Comparison of ENCODE assay signal across 8 cellular contexts in genomic region chr9:127734747-127735529, GRCh38. TPM values are rescaled to one million over a fixed set of nuclear protein-coding genes. Genes with fewer than 3 reads are reported as not detected.
DNase-seq lines count a peak whose midpoint lies in the region; ATAC-seq and TF ChIP-seq lines count a peak whose summit lies in the region.

Gene TOR2A, minus strand, starts transcription at chr9:127735294. Its CDS starts 24 bp downstream, at chr9:127735270.

- no peaks in the 10 kb centered on the region for H3K27me3 ChIP-seq in HUES48 (ENCODE audit: control insufficient read depth, insufficient read depth, low read length)
- H3K27me3 ChIP-seq in NT2/D1 (ENCODE audit: insufficient read depth, insufficient read length) = no peaks in the 10 kb centered on the region
- H3K27me3 ChIP-seq in endodermal cell (ENCODE audit: control insufficient read depth, insufficient read depth, low read length, poor library complexity, severe bottlenecking) = no peaks in the 10 kb centered on the region

- DNase-seq in D341Med (ENCODE audit: low spot score) (peak; percentile 97), NT2/D1 (ENCODE audit: low read depth, low spot score) (peak; percentile 97), endodermal cell (peak; percentile 99)
- peak; percentile 98 for DNase-seq in activated CD8-positive, alpha-beta memory T cell treated with anti-CD3 and anti-CD28 coated beads, Interleukin-2, amount 10 ng/mL, durations not matched to agents 7 days and 5 days
- DNase-seq in stimulated activated CD8-positive, alpha-beta memory T cell treated with anti-CD3 and anti-CD28 coated beads, Interleukin-15, amount 100 ng/mL, for 4 hours (ENCODE audit: low read depth in 2 of 2) = peak; percentile 92 to 94

- CTCF ChIA-PET in activated CD8-positive, alpha-beta memory T cell treated with anti-CD3 and anti-CD28 coated beads, Interleukin-2, amount 10 ng/mL, durations not matched to agents 7 days and 5 days (lab: Charles Lee) = interaction anchor here (0.6 to 5.3 kb wide), 85 partner anchors 10 to 794 kb away, joined by 3 to 86 read pairs (median 5); partner anchors contain the start of genes CDK9, CFAP157, ENG and FPGS

- H3K9me3 ChIP-seq in HUES48 (ENCODE audit: control insufficient read depth, insufficient read depth, low read length) (no peaks in the 10 kb centered on the region), NT2/D1 (ENCODE audit: insufficient read depth, low read length) (no peaks in the 10 kb centered on the region), endodermal cell (ENCODE audit: control insufficient read depth, low read length) (no peaks in the 10 kb centered on the region), mesodermal cell (ENCODE audit: control insufficient read depth, low read length) (no peaks in the 10 kb centered on the region)

- H3K36me3 Mint-ChIP-seq in activated CD8-positive, alpha-beta memory T cell treated with anti-CD3 and anti-CD28 coated beads, Interleukin-2, amount 10 ng/mL, durations not matched to agents 7 days and 5 days = peaks cover 9% of the 10 kb centered on the region
- no peaks in the 10 kb centered on the region for H3K36me3 Mint-ChIP-seq in endodermal cell (ENCODE audit: low read depth)

- H3K27ac ChIP-seq in HUES48 (ENCODE audit: low read depth, low read length) = peak within 1 kb of the TSS; percentile 59
- H3K27ac ChIP-seq in endodermal cell (ENCODE audit: low read depth, low read length) = peak within 1 kb of the TSS; percentile 76
- H3K27ac ChIP-seq in mesodermal cell (ENCODE audit: low read depth, low read length, severe bottlenecking) = peak within 1 kb of the TSS; percentile 84

- H3K4me3 ChIP-seq in HUES48 (ENCODE audit: low read depth, low read length) (peak within 1 kb of the TSS; percentile 74), NT2/D1 (ENCODE audit: insufficient read length, low read depth) (peak within 1 kb of the TSS; percentile 75), endodermal cell (ENCODE audit: low read length) (peak within 1 kb of the TSS; percentile 84), mesodermal cell (ENCODE audit: extremely low read depth, insufficient read depth, low read length, poor library complexity, severe bottlenecking) (peak within 1 kb of the TSS; percentile 58)

- H3K27ac Mint-ChIP-seq in activated CD8-positive, alpha-beta memory T cell treated with anti-CD3 and anti-CD28 coated beads, Interleukin-2, amount 10 ng/mL, durations not matched to agents 7 days and 5 days = peak within 1 kb of the TSS; percentile 83
- no peak within 1 kb of the TSS for H3K27ac Mint-ChIP-seq in endodermal cell

- 0 to 1% methylated on average over 41 to 76 of the region's 76 CpGs for WGBS in endodermal cell (ENCODE audit: insufficient coverage in 1 of 2, insufficient read length in 1 of 2), 2 experiments
- WGBS in mesodermal cell (ENCODE audit: insufficient coverage in 2 of 2), 2 experiments = 0% methylated on average over 64 to 70 of the region's 76 CpGs

- TF ChIP-seq CTCF in endodermal cell (conservative IDR thresholded peaks at IDR 0.05) = peak; percentile 93

- H3K27me3 Mint-ChIP-seq in activated CD8-positive, alpha-beta memory T cell treated with anti-CD3 and anti-CD28 coated beads, Interleukin-2, amount 10 ng/mL, durations not matched to agents 7 days and 5 days = no peaks in the 10 kb centered on the region
- peaks cover 3% of the 10 kb centered on the region for H3K27me3 Mint-ChIP-seq in endodermal cell (ENCODE audit: insufficient read depth)

- peak within 1 kb of the TSS; percentile 76 for H3K4me3 Mint-ChIP-seq in activated CD8-positive, alpha-beta memory T cell treated with anti-CD3 and anti-CD28 coated beads, Interleukin-2, amount 10 ng/mL, durations not matched to agents 7 days and 5 days
- peak within 1 kb of the TSS; percentile 64 for H3K4me3 Mint-ChIP-seq in endodermal cell

- peaks cover 20% of the 10 kb centered on the region for H3K4me1 Mint-ChIP-seq in activated CD8-positive, alpha-beta memory T cell treated with anti-CD3 and anti-CD28 coated beads, Interleukin-2, amount 10 ng/mL, durations not matched to agents 7 days and 5 days
- no peaks in the 10 kb centered on the region for H3K4me1 Mint-ChIP-seq in endodermal cell

- no peaks in the 10 kb centered on the region; the same call in 1 of the 2 replicates for H3K36me3 ChIP-seq in HUES48 (ENCODE audit: control insufficient read depth, insufficient read depth, low read length)
- H3K36me3 ChIP-seq in NT2/D1 (ENCODE audit: insufficient read depth, insufficient read length, low read length) = peaks cover 37% of the 10 kb centered on the region
- no peaks in the 10 kb centered on the region for H3K36me3 ChIP-seq in endodermal cell (ENCODE audit: control insufficient read depth, insufficient read depth, low read length)
- peaks cover 9% of the 10 kb centered on the region for H3K36me3 ChIP-seq in mesodermal cell (ENCODE audit: control insufficient read depth, insufficient read depth, low read length)

- H3K9me3 Mint-ChIP-seq in activated CD8-positive, alpha-beta memory T cell treated with anti-CD3 and anti-CD28 coated beads, Interleukin-2, amount 10 ng/mL, durations not matched to agents 7 days and 5 days (ENCODE audit: low read depth) = no peaks in the 10 kb centered on the region
- no peaks in the 10 kb centered on the region for H3K9me3 Mint-ChIP-seq in endodermal cell

- ATAC-seq in GM21390 (IDR thresholded peaks at IDR 0.05; ENCODE audit: unreplicated experiment) = peak; percentile 79
- ATAC-seq in activated CD8-positive, alpha-beta memory T cell treated with anti-CD3 and anti-CD28 coated beads, Interleukin-2, amount 10 ng/mL, durations not matched to agents 7 days and 5 days = peak; percentile 93

- H3K4me1 ChIP-seq in HUES48 (ENCODE audit: control insufficient read depth, insufficient read depth, low read length) (peaks cover 9% of the 10 kb centered on the region; the same call in 1 of the 2 replicates), NT2/D1 (ENCODE audit: insufficient read depth, insufficient read length) (peaks cover 12% of the 10 kb centered on the region), endodermal cell (ENCODE audit: control insufficient read depth, insufficient read depth, low read length) (no peaks in the 10 kb centered on the region), mesodermal cell (ENCODE audit: control insufficient read depth, insufficient read depth, low read length, poor library complexity, severe bottlenecking) (peaks cover 4% of the 10 kb centered on the region)

- H3K9ac ChIP-seq in HUES48 (ENCODE audit: low read depth, low read length) (peak within 1 kb of the TSS; percentile 33; the same call in 1 of the 2 replicates), NT2/D1 (ENCODE audit: insufficient read length, low read depth) (peak within 1 kb of the TSS; percentile 95), endodermal cell (ENCODE audit: extremely low read depth, low read length, poor library complexity, severe bottlenecking) (peak within 1 kb of the TSS; percentile 43)

RNA-seq across cellular contexts. Expression of gene TOR2A, which starts in this region (rescaled TPM):
- total RNA-seq in activated CD8-positive, alpha-beta memory T cell treated with anti-CD3 and anti-CD28 coated beads, Interleukin-2, amount 10 ng/mL, durations not matched to agents 7 days and 5 days = 10 to 100 TPM; 24.1 to 26.8 TPM
- total RNA-seq in endodermal cell = 10 to 100 TPM; 15.7 to 16.7 TPM
- polyA plus RNA-seq in endodermal cell (2013, experiment 1 of 2) = 19.2 TPM
- polyA plus RNA-seq in endodermal cell (2013, experiment 2 of 2) = 15.7 TPM
- 20.5 TPM for polyA plus RNA-seq in mesodermal cell (2013, experiment 1 of 2)
- 17.4 TPM for polyA plus RNA-seq in mesodermal cell (2013, experiment 2 of 2)

Comparison
In these comparisons a context has a peak if more than half of its experiments do, and no peak if none do; other contexts are left out.
1. Peak in every context shown above with its lines: DNase-seq, ATAC-seq, H3K4me3 ChIP-seq and H3K27ac ChIP-seq.
2. H3K9ac ChIP-seq: peak in every context shown above with its lines; median percentile 95 in NT2/D1; 43 in endodermal cell; 33 in HUES48.